In genomic region chr5:62221873-62222272, GRCh38 we compare ENCODE assay signal across 6 cellular contexts.
DNase-seq lines count a peak whose midpoint lies in the region; FAIRE-seq and TF ChIP-seq lines count a peak whose summit lies in the region.
"Not testable (repeated sequence)": the region's sequence is repeated elsewhere in the genome, so short reads cannot be mapped to it uniquely, and the experiment has no call there.

No MANE protein-coding gene starts in this region.

- DNase-seq in Caco-2; mesenchymal stem cell; neural progenitor cell (ENCODE audit: low spot score): not testable (repeated sequence)
- peak in 2 of 3 donors; percentile 53 to 59 for DNase-seq in Peyer's patch
- peak; percentile 22 for DNase-seq in hepatocyte (ENCODE audit: low spot score)
- DNase-seq in small intestine = peak; percentile 63

- H3K27ac Mint-ChIP-seq in Caco-2 (ENCODE audit: unreplicated experiment) = peak overlapping the region; percentile 26
- not testable (repeated sequence) for H3K27ac Mint-ChIP-seq in neural progenitor cell

- H3K36me3 Mint-ChIP-seq in Caco-2 (ENCODE audit: insufficient read depth, unreplicated experiment); neural progenitor cell: not testable (repeated sequence)

- POLR2A ChIA-PET in Caco-2 (lab: Charles Lee) = not testable (repeated sequence)

- H3K4me2 ChIP-seq in hepatocyte; mesenchymal stem cell (ENCODE audit: low read length, poor library complexity, severe bottlenecking); neural progenitor cell: not testable (repeated sequence)

- not testable (repeated sequence) for H3K4me3 Mint-ChIP-seq in Caco-2 (ENCODE audit: unreplicated experiment); neural progenitor cell

- not testable (repeated sequence) for H2BK15ac ChIP-seq in mesenchymal stem cell (ENCODE audit: low read depth, poor library complexity, severe bottlenecking)

- H3K9me3 Mint-ChIP-seq in Caco-2 (ENCODE audit: unreplicated experiment); neural progenitor cell: not testable (repeated sequence)

- not testable (repeated sequence) for H3K27me3 Mint-ChIP-seq in Caco-2 (ENCODE audit: insufficient read depth, unreplicated experiment); neural progenitor cell (ENCODE audit: insufficient read depth, low read depth)

- BruUV-seq in Caco-2 (replicated peaks; lab: Mats Ljungman, UMichigan) = not testable (repeated sequence)

- H3K23ac ChIP-seq in mesenchymal stem cell (ENCODE audit: low read length in 2 of 2) = not testable (repeated sequence)

- WGBS in hepatocyte (ENCODE audit: low lambda C conversion rate, missing lambda C conversion rate) = 71% methylated on average over 5 of the region's 5 CpGs
- 33% methylated on average over 1 of the region's 5 CpGs for WGBS in mesenchymal stem cell
- WGBS in small intestine, 3 donors = 32 to 53% (median 48%) methylated on average over 5 of the region's 5 CpGs

- H3K4me1 ChIP-seq in Caco-2; Peyer's patch; hepatocyte (ENCODE audit: insufficient read depth); mesenchymal stem cell (ENCODE audit: control insufficient read depth, insufficient read depth, low read depth, low read length); neural progenitor cell; small intestine (ENCODE audit: control insufficient read depth in 2 of 2, insufficient read depth in 1 of 2, low read depth in 1 of 2, low read length in 1 of 2): not testable (repeated sequence)

- H3K79me1 ChIP-seq in mesenchymal stem cell (replicated peaks; ENCODE audit: low read length, poor library complexity, severe bottlenecking) = not testable (repeated sequence)

- not testable (repeated sequence) for H2BK5ac ChIP-seq in mesenchymal stem cell (ENCODE audit: low read depth, low read length, poor library complexity, severe bottlenecking)

- H2BK120ac ChIP-seq in mesenchymal stem cell (ENCODE audit: low read depth, low read length) = not testable (repeated sequence)

- not testable (repeated sequence) for FAIRE-seq in small intestine (lab: Jason Lieb, UNC)

- H3K9ac ChIP-seq in mesenchymal stem cell (ENCODE audit: low read length) = peak overlapping the region; percentile 48
- not testable (repeated sequence) for H3K9ac ChIP-seq in neural progenitor cell

- H3K36me3 ChIP-seq in Caco-2 (ENCODE audit: control insufficient read depth, insufficient read depth, low read length); Peyer's patch; hepatocyte (replicated peaks; ENCODE audit: insufficient read depth, low read depth); mesenchymal stem cell (ENCODE audit: control insufficient read depth in 1 of 2, insufficient read depth in 2 of 2, low read depth in 1 of 2, low read length in 2 of 2); neural progenitor cell; small intestine (ENCODE audit: control insufficient read depth in 2 of 2, insufficient read depth in 2 of 2, low read length in 2 of 2): not testable (repeated sequence)

- TF ChIP-seq POLR2A in Peyer's patch (IDR thresholded peaks at IDR 0.05) = not testable (repeated sequence)

- H4K20me1 ChIP-seq in hepatocyte (ENCODE audit: insufficient read depth, poor library complexity, severe bottlenecking); neural progenitor cell (ENCODE audit: low read depth): not testable (repeated sequence)

- intact Hi-C loops in Caco-2 (cut with micrococcal nuclease; ENCODE audit: unreplicated experiment) = not testable (repeated sequence)

- H3K14ac ChIP-seq in mesenchymal stem cell (ENCODE audit: low read length in 2 of 2) = not testable (repeated sequence)

- H3K18ac ChIP-seq in mesenchymal stem cell (ENCODE audit: low read depth in 1 of 2, low read length in 2 of 2) = not testable (repeated sequence)

- not testable (repeated sequence) for H2BK12ac ChIP-seq in mesenchymal stem cell (ENCODE audit: low read length in 2 of 2)

- not testable (repeated sequence) for H3K9me3 ChIP-seq in Caco-2; Peyer's patch; hepatocyte (ENCODE audit: low read depth); mesenchymal stem cell (ENCODE audit: control insufficient read depth, low read length); neural progenitor cell (ENCODE audit: low read depth); small intestine (ENCODE audit: control insufficient read depth, low read depth)

- not testable (repeated sequence) for H3K27me3 ChIP-seq in Caco-2 (replicated peaks; ENCODE audit: control insufficient read depth, insufficient read depth, low read length); Peyer's patch; hepatocyte; mesenchymal stem cell (ENCODE audit: control insufficient read depth in 1 of 2, insufficient read depth in 1 of 2, low read length in 2 of 2); neural progenitor cell; small intestine (ENCODE audit: control insufficient read depth in 2 of 2, insufficient read depth in 2 of 2, low read length in 2 of 2)

- not testable (repeated sequence) for H2AFZ ChIP-seq in hepatocyte; mesenchymal stem cell (ENCODE audit: low read depth, low read length)
- peak overlapping the region; percentile 42 for H2AFZ ChIP-seq in neural progenitor cell (replicated peaks)

- not testable (repeated sequence) for H3K79me2 ChIP-seq in hepatocyte; neural progenitor cell (ENCODE audit: low read depth)

- H3K4me3 ChIP-seq in Caco-2 (ENCODE audit: low read depth, low read length); Peyer's patch; hepatocyte; mesenchymal stem cell (ENCODE audit: insufficient read depth in 1 of 2, low read depth in 1 of 2, low read length in 2 of 2); neural progenitor cell; small intestine (ENCODE audit: low read depth in 1 of 2, low read length in 2 of 2): not testable (repeated sequence)

- not testable (repeated sequence) for H4K8ac ChIP-seq in mesenchymal stem cell (ENCODE audit: low read length)

- not testable (repeated sequence) for H4K91ac ChIP-seq in mesenchymal stem cell (ENCODE audit: low read length)

- CTCF ChIA-PET in Caco-2 (lab: Charles Lee) = not testable (repeated sequence)

- not testable (repeated sequence) for H3K4me1 Mint-ChIP-seq in Caco-2 (ENCODE audit: low read depth, unreplicated experiment); neural progenitor cell

- H3F3A ChIP-seq in neural progenitor cell (ENCODE audit: low read depth) = not testable (repeated sequence)

- TF ChIP-seq CTCF in Caco-2 (IDR thresholded peaks at IDR 0.05; ENCODE audit: insufficient read depth in 1 of 2, low read depth in 1 of 2, low read length in 1 of 2, severe bottlenecking in 1 of 2, unreplicated experiment in 1 of 2); Peyer's patch (IDR thresholded peaks at IDR 0.05); hepatocyte (IDR thresholded peaks at IDR 0.05; ENCODE audit: poor library complexity); neural progenitor cell (IDR thresholded peaks at IDR 0.05): not testable (repeated sequence)

- H3K9me2 ChIP-seq in hepatocyte (replicated peaks; ENCODE audit: insufficient read depth) = not testable (repeated sequence)

- not testable (repeated sequence) for H2AK5ac ChIP-seq in mesenchymal stem cell (ENCODE audit: low read length, severe bottlenecking)

- H3K4ac ChIP-seq in mesenchymal stem cell (ENCODE audit: low read depth in 1 of 2, low read length in 2 of 2) = not testable (repeated sequence)

- not testable (repeated sequence) for H3K27ac ChIP-seq in Peyer's patch; mesenchymal stem cell (ENCODE audit: low read length, poor library complexity, severe bottlenecking); neural progenitor cell; small intestine (ENCODE audit: low read depth in 1 of 2, low read length in 1 of 2)
- peak overlapping the region; percentile 57 for H3K27ac ChIP-seq in hepatocyte
